In the genomic region with DNA sequence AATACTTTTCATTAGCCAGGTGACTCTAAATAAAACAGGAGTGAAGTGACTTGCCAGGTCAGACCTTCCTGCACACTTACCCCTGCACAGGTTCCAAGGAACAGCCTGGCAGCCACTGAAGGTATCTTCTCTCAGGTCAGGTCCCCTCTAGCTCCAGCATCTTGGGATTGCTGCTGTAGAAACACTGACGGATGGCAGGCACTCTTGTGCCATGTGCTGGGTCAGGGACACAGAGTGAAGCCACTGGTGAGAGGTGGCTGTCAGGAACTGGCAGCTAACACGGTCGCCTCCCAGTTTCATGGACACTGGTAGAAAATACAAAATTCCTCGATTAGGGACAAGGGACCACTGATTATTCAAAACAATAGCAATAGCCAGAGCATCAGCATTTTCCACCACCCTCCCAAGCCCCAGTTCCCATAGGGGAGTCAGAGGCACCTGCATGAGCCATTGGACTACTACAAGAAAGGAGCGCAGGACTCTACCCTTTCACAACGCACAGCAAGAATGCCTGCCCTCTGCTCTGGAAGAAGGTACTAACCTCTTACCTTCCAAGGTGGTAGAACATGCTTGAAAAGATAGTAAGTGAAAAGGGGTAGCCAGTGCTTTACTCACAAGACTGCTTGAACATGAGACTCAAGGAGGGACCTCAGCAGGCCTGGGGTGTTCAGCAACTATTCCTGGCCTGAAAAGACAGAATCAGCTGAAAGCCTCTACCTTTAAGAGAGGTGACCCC, we compare ENCODE assay signal across 9 cellular contexts. TPM values are rescaled to one million over a fixed set of nuclear protein-coding genes. Genes with fewer than 3 reads are reported as not detected.
DNase-seq lines count a peak whose midpoint lies in the region; ATAC-seq and TF ChIP-seq lines count a peak whose summit lies in the region.
"Had no signal": no experiment of that assay in that cellular context is flagged by ENCODE, and none has a peak within 500 bp of the region (broad histone marks: within the 10 kb centered on the region; RNA-seq: fewer than 3 reads in every experiment).

No MANE protein-coding gene starts in this region.

- CTCF ChIA-PET in SK-N-SH (lab: Yijun Ruan, JAX) (interaction anchor here (1.0 to 5.8 kb wide), 6 partner anchors 10 to 152 kb away, joined by 3 to 34 read pairs (median 6); no protein-coding TSS in a partner anchor), OCI-LY7 (lab: Charles Lee; ENCODE audit: unreplicated experiment) (no interaction called here)

- H2AFZ ChIP-seq in SK-N-SH (ENCODE audit: low read depth) (no peak overlapping the region), OCI-LY7 (ENCODE audit: low read length) (no peak overlapping the region)

- TF ChIP-seq CTCF in SK-N-SH (IDR thresholded peaks at IDR 0.05) (no peak), OCI-LY7 (conservative IDR thresholded peaks at IDR 0.05; ENCODE audit: low read length) (no peak), colonic mucosa (IDR thresholded peaks at IDR 0.05) (no peak)

- peak overlapping the region; percentile 81; the same call in 1 of the 2 replicates for H3K4me2 ChIP-seq in SK-N-SH
- H3K4me2 ChIP-seq in OCI-LY7 (ENCODE audit: low read length) = peak overlapping the region; percentile 95

- peak overlapping the region; percentile 94 for H3K4me3 Mint-ChIP-seq in dendritic cell treated with granulocyte-macrophage colony-stimulating factor and Interleukin-4, amounts not matched to agents 40 ng/mL and 50 ng/mL, for 4 days

- no peak for TF ChIP-seq RAD21 in SK-N-SH (IDR thresholded peaks at IDR 0.05; ENCODE audit: low read length)

- peak overlapping the region; percentile 97 for H3K27ac Mint-ChIP-seq in dendritic cell treated with granulocyte-macrophage colony-stimulating factor and Interleukin-4, amounts not matched to agents 40 ng/mL and 50 ng/mL, for 4 days

- H3K27me3 ChIP-seq in SK-N-SH (ENCODE audit: insufficient read depth) (no peaks in the 10 kb centered on the region), colonic mucosa (no peaks in the 10 kb centered on the region)

- H4K20me1 ChIP-seq in SK-N-SH (ENCODE audit: insufficient read depth) (0 out of 2 replicates have a peak, but pooled peaks cover 4% of the 10 kb centered on the region), OCI-LY7 (ENCODE audit: insufficient read depth, low read length) (peaks cover 29% of the 10 kb centered on the region; the same call in 1 of the 2 replicates)

- ATAC-seq in SK-N-SH treated with all-trans-retinoic acid at 6 μM for 48 hours = no peak

- H3K9me3 Mint-ChIP-seq in dendritic cell treated with granulocyte-macrophage colony-stimulating factor and Interleukin-4, amounts not matched to agents 40 ng/mL and 50 ng/mL, for 4 days = no peaks in the 10 kb centered on the region

- BruUV-seq in OCI-LY7 (replicated peaks; lab: Mats Ljungman, UMichigan) = no TSS peak

- 0 out of 2 replicates have a peak overlapping the region, but pooled peaks have one; percentile 84 for H3K9ac ChIP-seq in SK-N-SH
- H3K9ac ChIP-seq in colonic mucosa (ENCODE audit: low read depth in 2 of 2, low read length in 2 of 2) = no peak overlapping the region

- POLR2A ChIA-PET in SK-N-SH (lab: Yijun Ruan, JAX) = interaction anchor here (2.5 kb wide), 1 partner anchor 12 kb away, joined by 8 read pairs; no protein-coding TSS in a partner anchor
- POLR2A ChIA-PET in OCI-LY7 (lab: Charles Lee) = interaction anchor here (1.0 to 15.1 kb wide), 3 partner anchors 11 to 16 kb away, joined by 3 to 206 read pairs (median 5); a partner anchor contains a TSS

- H3K4me1 ChIP-seq in SK-N-SH (ENCODE audit: control insufficient read depth in 1 of 2, insufficient read depth in 2 of 2, low read depth in 1 of 2, low read length in 1 of 2) = peaks cover 19 to 24% of the 10 kb centered on the region in 2 experiments; a peak in 3 of 4 replicates
- peaks cover 75% of the 10 kb centered on the region for H3K4me1 ChIP-seq in OCI-LY7 (ENCODE audit: insufficient read depth, low read length, poor library complexity, severe bottlenecking)
- no peaks in the 10 kb centered on the region for H3K4me1 ChIP-seq in colonic mucosa

- H3K79me2 ChIP-seq in SK-N-SH (ENCODE audit: insufficient read depth) (peaks cover 26% of the 10 kb centered on the region), OCI-LY7 (ENCODE audit: insufficient read depth, low read depth, low read length) (peaks cover 54% of the 10 kb centered on the region)

- WGBS in SK-N-SH (ENCODE audit: low lambda C conversion rate) = 82% methylated on average over 6 of the region's 6 CpGs

- H3K36me3 ChIP-seq in SK-N-SH (replicated peaks in 1 of 2; ENCODE audit: control insufficient read depth in 1 of 2, insufficient read depth in 2 of 2, low read length in 1 of 2) (peaks cover 40 to 48% of the 10 kb centered on the region in 2 experiments), OCI-LY7 (ENCODE audit: insufficient read depth, low read length) (peaks cover 69% of the 10 kb centered on the region), colonic mucosa (no peaks in the 10 kb centered on the region)

- peaks cover 56% of the 10 kb centered on the region for H3K36me3 Mint-ChIP-seq in dendritic cell treated with granulocyte-macrophage colony-stimulating factor and Interleukin-4, amounts not matched to agents 40 ng/mL and 50 ng/mL, for 4 days (ENCODE audit: low read depth)

- TF ChIP-seq EP300 in SK-N-SH (IDR thresholded peaks at IDR 0.05; ENCODE audit: borderline replicate concordance in 1 of 2, low read depth in 1 of 2, low read length in 1 of 2) = no peak

- H3K9me2 ChIP-seq in SK-N-SH (no peaks in the 10 kb centered on the region), OCI-LY7 (ENCODE audit: insufficient read depth, low read length) (no peaks in the 10 kb centered on the region)

- H3K27ac ChIP-seq in SK-N-SH (ENCODE audit: low read depth in 2 of 2, low read length in 1 of 2) (no peak overlapping the region), OCI-LY7 (ENCODE audit: low read depth, low read length, poor library complexity, severe bottlenecking) (peak overlapping the region; percentile 70), colonic mucosa (no peak overlapping the region)

- no peak for DNase-seq in SK-N-SH
- no peak for DNase-seq in OCI-LY7 (ENCODE audit: low spot score)
- DNase-seq in skeletal muscle cell (ENCODE audit: low read depth) = no peak
- no peak for DNase-seq in NCI-H446 (lab: John Stamatoyannopoulos, UW)
- DNase-seq in colonic mucosa = no peak
- no peak for DNase-seq in occipital lobe (lab: John Stamatoyannopoulos, UW)
- DNase-seq: NCI-H2081 had no signal

- intact Hi-C loops in OCI-LY7 (cut with micrococcal nuclease; ENCODE audit: unreplicated experiment) = no loop called here
- intact Hi-C loops in dendritic cell treated with granulocyte-macrophage colony-stimulating factor and Interleukin-4, amounts not matched to agents 40 ng/mL and 50 ng/mL, for 4 days (cut with micrococcal nuclease) = loop anchor here (10.0 kb wide), 1 partner anchor 99 kb away; a partner anchor contains a TSS
- intact Hi-C loops in colonic mucosa (cut with DNase I) = loop anchor here (5.0 kb wide), 1 partner anchor 133 kb away; no protein-coding TSS in a partner anchor

- H3K9me3 ChIP-seq in SK-N-SH (no peaks in the 10 kb centered on the region), OCI-LY7 (ENCODE audit: low read length) (no peaks in the 10 kb centered on the region), colonic mucosa (no peaks in the 10 kb centered on the region)

- peaks cover 91% of the 10 kb centered on the region for H3K4me1 Mint-ChIP-seq in dendritic cell treated with granulocyte-macrophage colony-stimulating factor and Interleukin-4, amounts not matched to agents 40 ng/mL and 50 ng/mL, for 4 days (ENCODE audit: low read depth)

- peaks cover 44% of the 10 kb centered on the region for H3F3A ChIP-seq in SK-N-SH (replicated peaks; ENCODE audit: insufficient read depth)

- H3K27me3 Mint-ChIP-seq in dendritic cell treated with granulocyte-macrophage colony-stimulating factor and Interleukin-4, amounts not matched to agents 40 ng/mL and 50 ng/mL, for 4 days = no peaks in the 10 kb centered on the region

- H3K4me3 ChIP-seq in SK-N-SH (ENCODE audit: low read depth in 2 of 2, low read length in 1 of 2) (peak overlapping the region in 1 of 2 experiments; percentile 77; a peak in 2 of 4 replicates), OCI-LY7 (ENCODE audit: low read depth, low read length, poor library complexity, severe bottlenecking) (peak overlapping the region; percentile 94), skeletal muscle cell (ENCODE audit: low read depth, low read length) (peak overlapping the region; percentile 12), colonic mucosa (no peak overlapping the region)

TF ChIP-seq in SK-N-SH, 30 proteins besides CTCF, POLR2A, EP300 and RAD21 (continues in another document):
- no peak for TF ChIP-seq CHD2 (IDR thresholded peaks at IDR 0.05; ENCODE audit: low read length, partially characterized antibody)
- TF ChIP-seq, protein P1, sequence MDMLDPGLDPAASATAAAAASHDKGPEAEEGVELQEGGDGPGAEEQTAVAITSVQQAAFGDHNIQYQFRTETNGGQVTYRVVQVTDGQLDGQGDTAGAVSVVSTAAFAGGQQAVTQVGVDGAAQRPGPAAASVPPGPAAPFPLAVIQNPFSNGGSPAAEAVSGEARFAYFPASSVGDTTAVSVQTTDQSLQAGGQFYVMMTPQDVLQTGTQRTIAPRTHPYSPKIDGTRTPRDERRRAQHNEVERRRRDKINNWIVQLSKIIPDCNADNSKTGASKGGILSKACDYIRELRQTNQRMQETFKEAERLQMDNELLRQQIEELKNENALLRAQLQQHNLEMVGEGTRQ (IDR thresholded peaks at IDR 0.05; ENCODE audit: borderline replicate concordance, low read depth, low read length) = no peak

TF ChIP-seq in SK-N-SH treated with all-trans-retinoic acid at 6 μM for 48 hours, 23 proteins besides CTCF, POLR2A, EP300 and RAD21:
- TF ChIP-seq BACH2 (CRISPR knock-in tag; IDR thresholded peaks at IDR 0.05; ENCODE audit: borderline replicate concordance) = no peak
- no peak for TF ChIP-seq ZNF8 (CRISPR knock-in tag; IDR thresholded peaks at IDR 0.05)

RNA-seq across cellular contexts. Expression of a gene that starts 5.1 kb away (rescaled TPM):
- 0.05 and 0.10 TPM in 2 replicates for polyA plus RNA-seq in SK-N-SH (2012; rRNA removed)
- 0.01 TPM in 2 replicates for polyA plus RNA-seq in SK-N-SH (2012; cell fraction: cytosol; rRNA removed)
- polyA plus RNA-seq in SK-N-SH (2012; cell fraction: nucleus; rRNA removed) = 0.24 and 0.26 TPM in 2 replicates
- total RNA-seq in OCI-LY7 (2014; rRNA removed; shearing (Covaris generic)) = 23.6 and 27.4 TPM in 2 replicates
- total RNA-seq in OCI-LY7 (2022) = 74.7 and 87.3 TPM in 2 replicates
- 1 to 10 TPM; 2.1 to 3.6 TPM for total RNA-seq in colonic mucosa
- 0.47 TPM for total RNA-seq in occipital lobe

RNA-seq across cellular contexts. Expression of a gene that starts 16.1 kb away (rescaled TPM):
- 65.6 and 83.2 TPM in 2 replicates for polyA plus RNA-seq in SK-N-SH (2012; rRNA removed)
- 46.0 and 71.9 TPM in 2 replicates for polyA plus RNA-seq in SK-N-SH (2012; cell fraction: cytosol; rRNA removed)
- 81.6 and 98.7 TPM in 2 replicates for polyA plus RNA-seq in SK-N-SH (2012; cell fraction: nucleus; rRNA removed)
- 55.3 and 58.9 TPM in 2 replicates for total RNA-seq in OCI-LY7 (2014; rRNA removed; shearing (Covaris generic))
- 84.0 and 89.1 TPM in 2 replicates for total RNA-seq in OCI-LY7 (2022)
- total RNA-seq in colonic mucosa = 10 to 100 TPM; 34.8 to 38.0 TPM
- total RNA-seq in occipital lobe = 23.4 TPM

Comparison
In these comparisons a context has a peak if more than half of its experiments do, and no peak if none do; other contexts are left out.
1. RNA of a gene that starts 5.1 kb away (total RNA-seq): 23.6 to 87.3 TPM in OCI-LY7; 2.1 to 3.6 TPM in colonic mucosa and 0.47 TPM in occipital lobe (single experiment); every median in the first group is over 4 times any median in the second.